Comparison of ENCODE assay signal across 29 cellular contexts in genomic region chr3:191848818-191849217, GRCh38.
"Had no signal": no experiment of that assay in that cellular context is flagged by ENCODE, and none has a peak within 500 bp of the region (broad histone marks: within the 10 kb centered on the region; RNA-seq: fewer than 3 reads in every experiment).

No MANE protein-coding gene starts in this region.

- H3K4me3 ChIP-seq: ascending aorta, cardiac muscle cell had no signal

- H3K9me3 ChIP-seq: ascending aorta had no signal

- H3K27ac ChIP-seq: ascending aorta, cardiac muscle cell, VCaP had no signal

- H3K4me1 ChIP-seq: ascending aorta had no signal

- DNase-seq: activated B cell treated with CpG ODN at 0.5 μM for 24 hours; activated CD4-positive, alpha-beta memory T cell treated with anti-CD3 and anti-CD28 coated beads, Interleukin-2, amount 10 ng/mL, durations not matched to agents 7 days and 5 days; activated CD4-positive, alpha-beta T cell treated with anti-CD3 and anti-CD28 coated beads for 1 hour; activated CD4-positive, alpha-beta T cell treated with anti-CD3 and anti-CD28 coated beads for 36 hours; activated CD4-positive, alpha-beta T cell treated with anti-CD3 and anti-CD28 coated beads for 48 hours; activated CD4-positive, alpha-beta T cell treated with anti-CD3 and anti-CD28 coated beads, Interleukin-2, amount 10 ng/mL, durations not matched to agents 7 days and 5 days; activated CD4-positive, alpha-beta T cell treated with anti-CD3 and anti-CD28 coated beads, Interleukin-2, amount 50 U/mL, for 48 hours; activated CD8-positive, alpha-beta memory T cell treated with anti-CD3 and anti-CD28 coated beads for 24 hours; activated CD8-positive, alpha-beta memory T cell treated with anti-CD3 and anti-CD28 coated beads, Interleukin-2, amount 10 ng/mL, durations not matched to agents 7 days and 5 days; activated CD8-positive, alpha-beta memory T cell treated with anti-CD3 and anti-CD28 coated beads, Interleukin-2, amount 50 U/mL, for 48 hours; activated CD8-positive, alpha-beta T cell treated with anti-CD3 and anti-CD28 coated beads, Interleukin-2, amount 10 ng/mL, durations not matched to agents 7 days and 5 days; activated effector memory CD4-positive, alpha-beta T cell treated with Interleukin-2 at 50 U/mL for 16 hours; activated gamma-delta T cell; activated naive CD4-positive, alpha-beta T cell treated with anti-CD3 and anti-CD28 coated beads, Interleukin-2, amount 10 ng/mL, durations not matched to agents 7 days and 5 days; activated naive CD4-positive, alpha-beta T cell treated with Interleukin-2 at 50 U/mL for 16 hours; activated naive CD8-positive, alpha-beta T cell treated with anti-CD3 and anti-CD28 coated beads, Interleukin-2, amount 10 ng/mL, durations not matched to agents 7 days and 5 days; activated naive CD8-positive, alpha-beta T cell treated with anti-CD3 and anti-CD28 coated beads, Interleukin-2, amount 50 U/mL, for 24 hours; activated T-cell treated with anti-CD3 and anti-CD28 coated beads, Interleukin-2, amount 50 U/mL, for 24 hours; activated T-cell treated with anti-CD3 and anti-CD28 coated beads, Interleukin-2, amount 50 U/mL, for 48 hours; amygdala; anterior cingulate cortex; caudate nucleus; cerebellar nuclear complex; T-helper 1 cell; T-helper 2 cell; T-helper 9 cell had no signal

- ATAC-seq: activated CD4-positive, alpha-beta T cell treated with anti-CD3 and anti-CD28 coated beads for 36 hours; activated CD8-positive, alpha-beta memory T cell treated with anti-CD3 and anti-CD28 coated beads, Interleukin-2, amount 10 ng/mL, durations not matched to agents 7 days and 5 days; activated CD8-positive, alpha-beta T cell treated with anti-CD3 and anti-CD28 coated beads, Interleukin-2, amount 10 ng/mL, durations not matched to agents 7 days and 5 days; activated naive CD8-positive, alpha-beta T cell treated with anti-CD3 and anti-CD28 coated beads, Interleukin-2, amount 50 U/mL, for 24 hours had no signal

- H3K36me3 ChIP-seq: ascending aorta, cardiac muscle cell had no signal

- H3K27me3 ChIP-seq: ascending aorta, cardiac muscle cell had no signal
